In genomic region chr22:48089601-48090331, GRCh38 we compare ENCODE assay signal across 1 cellular context.
TF ChIP-seq lines count a peak whose summit lies in the region.

No MANE protein-coding gene starts in this region.

TF ChIP-seq in HEK293, 187 proteins besides CTCF, POLR2A, EP300 and RAD21 (continued from another document):
- TF ChIP-seq ZNF202 (tag by site-specific recombination; IDR thresholded peaks at IDR 0.05; ENCODE audit: borderline replicate concordance): no peak
- peak; percentile 90 for TF ChIP-seq ZFHX2 (tag by site-specific recombination; conservative IDR thresholded peaks at IDR 0.05)
- 0 out of 2 replicates have a peak, but pooled peaks have one; percentile 17 for TF ChIP-seq KLF7 (tag by site-specific recombination; IDR thresholded peaks at IDR 0.05; ENCODE audit: borderline replicate concordance)
- 0 out of 2 replicates have a peak, but pooled peaks have one; percentile 30 for TF ChIP-seq ZNF561 (tag by site-specific recombination; IDR thresholded peaks at IDR 0.05; ENCODE audit: borderline replicate concordance)
- 0 out of 2 replicates have a peak, but pooled peaks have one; percentile 59 for TF ChIP-seq GLI2 (tag by site-specific recombination; IDR thresholded peaks at IDR 0.05; ENCODE audit: borderline replicate concordance, low read depth)
